ENCODE assay signal across 1 cellular context in the genomic region with DNA sequence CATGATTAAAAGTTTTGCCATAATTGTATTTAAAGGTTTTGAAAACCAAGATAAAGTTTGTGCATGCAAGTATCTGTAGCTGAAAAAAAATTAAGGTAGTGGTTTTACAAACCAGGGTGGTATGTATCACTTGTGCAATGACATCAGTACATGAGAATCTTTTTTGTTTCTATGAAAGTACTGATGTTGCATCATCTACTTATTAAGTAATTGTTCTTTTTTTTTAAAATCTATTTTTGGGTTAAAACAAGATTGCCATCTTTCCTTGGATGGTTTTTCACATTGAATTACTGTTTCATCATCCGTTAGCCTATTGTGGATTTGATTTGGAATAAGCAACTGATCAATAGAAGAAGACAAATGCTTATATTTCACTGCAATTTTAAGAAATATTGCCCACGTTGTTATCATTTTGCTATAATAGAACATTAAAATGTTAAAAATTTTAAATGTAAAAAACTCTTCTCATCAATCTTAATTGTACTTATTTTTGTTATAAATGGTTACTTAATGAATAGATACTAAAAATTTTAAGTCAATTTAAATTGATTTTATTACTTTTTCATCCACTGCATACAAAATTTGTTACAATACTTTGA.
TF ChIP-seq lines count a peak whose summit lies in the region.

No MANE protein-coding gene starts in this region.

TF ChIP-seq in GM12878, 131 proteins besides CTCF, POLR2A, EP300 and RAD21 (continued from another document):
- no peak for TF ChIP-seq ELK1 (IDR thresholded peaks at IDR 0.05; ENCODE audit: low read depth, low read length)
- no peak for TF ChIP-seq POU2F2 (IDR thresholded peaks at IDR 0.05; ENCODE audit: borderline replicate concordance, low read depth, low read length)
- peak; percentile 82; the same call in 1 of the 2 replicates for TF ChIP-seq RUNX3 (IDR thresholded peaks at IDR 0.05; ENCODE audit: low read length)
- TF ChIP-seq RFX5 (IDR thresholded peaks at IDR 0.05; ENCODE audit: low read depth, low read length) = no peak
- TF ChIP-seq TCF3 (IDR thresholded peaks at IDR 0.05; ENCODE audit: borderline replicate concordance, insufficient read depth, low read depth, low read length) = no peak
- no peak for TF ChIP-seq ZNF384 (IDR thresholded peaks at IDR 0.05; ENCODE audit: borderline replicate concordance, low read depth, low read length)
- peak; percentile 60 for TF ChIP-seq ATF7 (IDR thresholded peaks at IDR 0.05; ENCODE audit: low read depth)
- no peak for TF ChIP-seq SPI1 (IDR thresholded peaks at IDR 0.05; ENCODE audit: borderline replicate concordance, insufficient read depth, low read depth, low read length)
- TF ChIP-seq E2F4 (IDR thresholded peaks at IDR 0.05; ENCODE audit: low read depth, low read length) = no peak
- peak; percentile 70 for TF ChIP-seq ATF2 (IDR thresholded peaks at IDR 0.05; ENCODE audit: low read length)
- TF ChIP-seq IRF5 (IDR thresholded peaks at IDR 0.05; ENCODE audit: borderline replicate concordance) = no peak
- TF ChIP-seq GABPA (IDR thresholded peaks at IDR 0.05; ENCODE audit: low read depth) = peak; percentile 24; the same call in 1 of the 2 replicates
- peak; percentile 77; the same call in 1 of the 2 replicates for TF ChIP-seq CREB1 (IDR thresholded peaks at IDR 0.05; ENCODE audit: low read depth)
- TF ChIP-seq ZNF687 (IDR thresholded peaks at IDR 0.05) = no peak
- no peak for TF ChIP-seq ATF3 (IDR thresholded peaks at IDR 0.05; ENCODE audit: borderline replicate concordance, extremely low read depth, low read depth, low read length)
- TF ChIP-seq ZSCAN29 (IDR thresholded peaks at IDR 0.05) = no peak
- TF ChIP-seq YBX1 (IDR thresholded peaks at IDR 0.05) = no peak
- no peak for TF ChIP-seq PKNOX1 (IDR thresholded peaks at IDR 0.05)
- peak; percentile 78 for TF ChIP-seq MEF2A (IDR thresholded peaks at IDR 0.05; ENCODE audit: insufficient read depth, low read depth, low read length)
- no peak for TF ChIP-seq WRNIP1 (IDR thresholded peaks at IDR 0.05; ENCODE audit: borderline replicate concordance, low read depth, low read length)
- no peak for TF ChIP-seq SKIL (IDR thresholded peaks at IDR 0.05; ENCODE audit: low read depth, poor library complexity, severe bottlenecking)
- TF ChIP-seq RELB (IDR thresholded peaks at IDR 0.05; ENCODE audit: low read depth) = no peak
- TF ChIP-seq FOXK2 (IDR thresholded peaks at IDR 0.05) = no peak
- TF ChIP-seq CEBPB (IDR thresholded peaks at IDR 0.05; ENCODE audit: borderline replicate concordance in 1 of 2, low read depth in 2 of 2, low read length in 2 of 2) = peak; percentile 20 to 34; a peak in 2 of 4 replicates
- TF ChIP-seq, protein P1, sequence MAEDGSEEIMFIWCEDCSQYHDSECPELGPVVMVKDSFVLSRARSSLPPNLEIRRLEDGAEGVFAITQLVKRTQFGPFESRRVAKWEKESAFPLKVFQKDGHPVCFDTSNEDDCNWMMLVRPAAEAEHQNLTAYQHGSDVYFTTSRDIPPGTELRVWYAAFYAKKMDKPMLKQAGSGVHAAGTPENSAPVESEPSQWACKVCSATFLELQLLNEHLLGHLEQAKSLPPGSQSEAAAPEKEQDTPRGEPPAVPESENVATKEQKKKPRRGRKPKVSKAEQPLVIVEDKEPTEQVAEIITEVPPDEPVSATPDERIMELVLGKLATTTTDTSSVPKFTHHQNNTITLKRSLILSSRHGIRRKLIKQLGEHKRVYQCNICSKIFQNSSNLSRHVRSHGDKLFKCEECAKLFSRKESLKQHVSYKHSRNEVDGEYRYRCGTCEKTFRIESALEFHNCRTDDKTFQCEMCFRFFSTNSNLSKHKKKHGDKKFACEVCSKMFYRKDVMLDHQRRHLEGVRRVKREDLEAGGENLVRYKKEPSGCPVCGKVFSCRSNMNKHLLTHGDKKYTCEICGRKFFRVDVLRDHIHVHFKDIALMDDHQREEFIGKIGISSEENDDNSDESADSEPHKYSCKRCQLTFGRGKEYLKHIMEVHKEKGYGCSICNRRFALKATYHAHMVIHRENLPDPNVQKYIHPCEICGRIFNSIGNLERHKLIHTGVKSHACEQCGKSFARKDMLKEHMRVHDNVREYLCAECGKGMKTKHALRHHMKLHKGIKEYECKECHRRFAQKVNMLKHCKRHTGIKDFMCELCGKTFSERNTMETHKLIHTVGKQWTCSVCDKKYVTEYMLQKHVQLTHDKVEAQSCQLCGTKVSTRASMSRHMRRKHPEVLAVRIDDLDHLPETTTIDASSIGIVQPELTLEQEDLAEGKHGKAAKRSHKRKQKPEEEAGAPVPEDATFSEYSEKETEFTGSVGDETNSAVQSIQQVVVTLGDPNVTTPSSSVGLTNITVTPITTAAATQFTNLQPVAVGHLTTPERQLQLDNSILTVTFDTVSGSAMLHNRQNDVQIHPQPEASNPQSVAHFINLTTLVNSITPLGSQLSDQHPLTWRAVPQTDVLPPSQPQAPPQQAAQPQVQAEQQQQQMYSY (CRISPR knock-in tag; IDR thresholded peaks at IDR 0.05) = no peak
- TF ChIP-seq PML (IDR thresholded peaks at IDR 0.05; ENCODE audit: low read length) = peak; percentile 40; the same call in 1 of the 2 replicates
- TF ChIP-seq MEF2B (IDR thresholded peaks at IDR 0.05; ENCODE audit: partially characterized antibody, poor library complexity, severe bottlenecking) = peak; percentile 51
- TF ChIP-seq FOXM1 (IDR thresholded peaks at IDR 0.05; ENCODE audit: low read depth, low read length) = peak; percentile 75; the same call in 1 of the 2 replicates
- peak in 1 of 2 experiments; percentile 16; a peak in 1 of 4 replicates for TF ChIP-seq ETV6 (conservative IDR thresholded peaks at IDR 0.05 in 1 of 2, IDR thresholded peaks at IDR 0.05 in 1 of 2; ENCODE audit: borderline replicate concordance in 1 of 2, low read depth in 1 of 2)
- peak; percentile 90; the same call in 1 of the 2 replicates for TF ChIP-seq NFIC (IDR thresholded peaks at IDR 0.05; ENCODE audit: low read depth, low read length)
- peak; percentile 84 for TF ChIP-seq JUNB (IDR thresholded peaks at IDR 0.05)
TF ChIP-seq in GM12878: peak in this region for 15.
